ENCODE assay signal across 8 cellular contexts in genomic region chr9:106864533-106865143, GRCh38. TPM values are rescaled to one million over a fixed set of nuclear protein-coding genes. Genes with fewer than 3 reads are reported as not detected.
A peak's percentile ranks its signal among the peaks of the same experiment; 100 is the strongest.
DNase-seq lines count a peak whose midpoint lies in the region; ATAC-seq and TF ChIP-seq lines count a peak whose summit lies in the region.

No MANE protein-coding gene starts in this region.

- H3K27me3 ChIP-seq in right atrium auricular region (no peaks in the 10 kb centered on the region), skeletal muscle tissue (ENCODE audit: control insufficient read depth in 3 of 3, insufficient read depth in 3 of 3, low read length in 3 of 3) (no peaks in the 10 kb centered on the region)

- no peak for DNase-seq in activated naive CD4-positive, alpha-beta T cell treated with anti-CD3 and anti-CD28 coated beads, Interleukin-2, amount 10 ng/mL, durations not matched to agents 7 days and 5 days
- DNase-seq in activated naive CD4-positive, alpha-beta T cell treated with anti-CD3 and anti-CD28 coated beads, Interleukin-2, amount 50 U/mL, for 72 hours (ENCODE audit: low spot score in 2 of 2), result no peak
- DNase-seq in activated B cell treated with CpG ODN at 0.5 μM for 24 hours (no peak), right atrium auricular region (ENCODE audit: low spot score) (no peak), T-helper 2 cell (no peak)
- no peak for DNase-seq in stimulated activated naive CD4-positive, alpha-beta T cell (lab: John Stamatoyannopoulos, UW)

- peaks cover 60% of the 10 kb centered on the region for H3K27me3 Mint-ChIP-seq in activated naive CD4-positive, alpha-beta T cell treated with anti-CD3 and anti-CD28 coated beads, Interleukin-2, amount 10 ng/mL, durations not matched to agents 7 days and 5 days
- peaks cover 49% of the 10 kb centered on the region for H3K27me3 Mint-ChIP-seq in activated B cell treated with CpG ODN at 0.5 μM for 24 hours

- H3K4me1 ChIP-seq in right atrium auricular region, result peaks cover 0 to 41% of the 10 kb centered on the region in 2 donors
- peaks cover 27 to 42% (median 36%) of the 10 kb centered on the region in 3 donors for H3K4me1 ChIP-seq in skeletal muscle tissue (ENCODE audit: control insufficient read depth in 3 of 3, insufficient read depth in 3 of 3, low read length in 3 of 3)

- peak overlapping the region; percentile 26 for H3K4me3 Mint-ChIP-seq in activated naive CD4-positive, alpha-beta T cell treated with anti-CD3 and anti-CD28 coated beads, Interleukin-2, amount 10 ng/mL, durations not matched to agents 7 days and 5 days
- peak overlapping the region; percentile 47 for H3K4me3 Mint-ChIP-seq in activated B cell treated with CpG ODN at 0.5 μM for 24 hours

- no peaks in the 10 kb centered on the region for H3K9me3 Mint-ChIP-seq in activated naive CD4-positive, alpha-beta T cell treated with anti-CD3 and anti-CD28 coated beads, Interleukin-2, amount 10 ng/mL, durations not matched to agents 7 days and 5 days
- peaks cover 4 to 15% of the 10 kb centered on the region in 2 donors for H3K9me3 Mint-ChIP-seq in activated naive CD4-positive, alpha-beta T cell treated with anti-CD3 and anti-CD28 coated beads, Interleukin-2, amount 50 U/mL, for 72 hours
- no peaks in the 10 kb centered on the region for H3K9me3 Mint-ChIP-seq in activated B cell treated with CpG ODN at 0.5 μM for 24 hours

- no peak overlapping the region for H3K27ac Mint-ChIP-seq in activated naive CD4-positive, alpha-beta T cell treated with anti-CD3 and anti-CD28 coated beads, Interleukin-2, amount 10 ng/mL, durations not matched to agents 7 days and 5 days
- H3K27ac Mint-ChIP-seq in activated naive CD4-positive, alpha-beta T cell treated with anti-CD3 and anti-CD28 coated beads, Interleukin-2, amount 50 U/mL, for 72 hours, result no peak overlapping the region
- no peak overlapping the region for H3K27ac Mint-ChIP-seq in activated B cell treated with CpG ODN at 0.5 μM for 24 hours

- H3K4me3 ChIP-seq in right atrium auricular region, result peak overlapping the region; percentile 65 to 81
- H3K4me3 ChIP-seq in skeletal muscle tissue (ENCODE audit: low read length in 3 of 3), result peak overlapping the region; percentile 90 to 98 (median 93)

- CTCF ChIA-PET in activated naive CD4-positive, alpha-beta T cell treated with anti-CD3 and anti-CD28 coated beads, Interleukin-2, amount 10 ng/mL, durations not matched to agents 7 days and 5 days (lab: Charles Lee), result no interaction called here
- CTCF ChIA-PET in activated B cell treated with CpG ODN at 0.5 μM for 24 hours (lab: Charles Lee), result no interaction called here

- POLR2A ChIA-PET in activated B cell treated with CpG ODN at 0.5 μM for 24 hours (lab: Charles Lee), result no interaction called here

- H3K36me3 ChIP-seq in right atrium auricular region (no peaks in the 10 kb centered on the region), skeletal muscle tissue (ENCODE audit: control insufficient read depth in 3 of 3, insufficient read depth in 3 of 3, low read length in 3 of 3) (no peaks in the 10 kb centered on the region)

- ATAC-seq in activated naive CD4-positive, alpha-beta T cell treated with anti-CD3 and anti-CD28 coated beads, Interleukin-2, amount 50 U/mL, for 72 hours, result no peak
- ATAC-seq in activated B cell treated with CpG ODN at 0.5 μM for 24 hours (ENCODE audit: low read depth) (no peak), GM19397 (IDR thresholded peaks at IDR 0.05; ENCODE audit: unreplicated experiment) (no peak)

- TF ChIP-seq CTCF in activated B cell treated with CpG ODN at 0.5 μM for 24 hours (IDR thresholded peaks at IDR 0.05), result no peak
- TF ChIP-seq CTCF in right atrium auricular region (IDR thresholded peaks at IDR 0.05), result no peak

- peak overlapping the region; percentile 85 to 93 (median 90) for H3K9ac ChIP-seq in skeletal muscle tissue (ENCODE audit: low read depth in 1 of 3, low read length in 3 of 3)

- H3K9me3 ChIP-seq in right atrium auricular region (no peaks in the 10 kb centered on the region), skeletal muscle tissue (ENCODE audit: control insufficient read depth in 3 of 3, low read length in 3 of 3) (no peaks in the 10 kb centered on the region)

- H3K36me3 Mint-ChIP-seq in activated naive CD4-positive, alpha-beta T cell treated with anti-CD3 and anti-CD28 coated beads, Interleukin-2, amount 10 ng/mL, durations not matched to agents 7 days and 5 days, result peaks cover 8% of the 10 kb centered on the region
- peaks cover 10 to 23% of the 10 kb centered on the region in 2 donors for H3K36me3 Mint-ChIP-seq in activated naive CD4-positive, alpha-beta T cell treated with anti-CD3 and anti-CD28 coated beads, Interleukin-2, amount 50 U/mL, for 72 hours
- no peaks in the 10 kb centered on the region for H3K36me3 Mint-ChIP-seq in activated B cell treated with CpG ODN at 0.5 μM for 24 hours (ENCODE audit: low read depth)

- peak overlapping the region; percentile 84 to 87 for H3K27ac ChIP-seq in right atrium auricular region
- H3K27ac ChIP-seq in skeletal muscle tissue (ENCODE audit: low read depth, low read length), result peak overlapping the region; percentile 82

- intact Hi-C loops in activated B cell treated with CpG ODN at 0.5 μM for 24 hours (cut with micrococcal nuclease), result no loop called here

- H3K4me1 Mint-ChIP-seq in activated naive CD4-positive, alpha-beta T cell treated with anti-CD3 and anti-CD28 coated beads, Interleukin-2, amount 10 ng/mL, durations not matched to agents 7 days and 5 days, result peaks cover 30% of the 10 kb centered on the region
- H3K4me1 Mint-ChIP-seq in activated B cell treated with CpG ODN at 0.5 μM for 24 hours, result peaks cover 42% of the 10 kb centered on the region

RNA-seq across cellular contexts. Expression of gene ZNF462, which starts 1.7 kb away (rescaled TPM):
- under 1 TPM; 0.20 to 0.41 TPM for total RNA-seq in activated naive CD4-positive, alpha-beta T cell treated with anti-CD3 and anti-CD28 coated beads, Interleukin-2, amount 50 U/mL, for 72 hours
- not detected in 2 replicates for total RNA-seq in activated B cell treated with CpG ODN at 0.5 μM for 24 hours
- 10 to 100 TPM; 20.9 to 30.5 TPM for total RNA-seq in right atrium auricular region
- total RNA-seq in skeletal muscle tissue, result 28.7 TPM

Comparison
In these comparisons a context has a peak if more than half of its experiments do, and no peak if none do; other contexts are left out.
1. RNA of gene ZNF462, which starts 1.7 kb away (total RNA-seq): 20.9 to 30.5 TPM in right atrium auricular region and 28.7 TPM in skeletal muscle tissue (single experiment); 0.20 to 0.41 TPM in activated naive CD4-positive, alpha-beta T cell treated with anti-CD3 and anti-CD28 coated beads, Interleukin-2, amount 50 U/mL, for 72 hours and not detected in activated B cell treated with CpG ODN at 0.5 μM for 24 hours; every median in the first group is over 10 times any median in the second.